ENCODE assay signal across 17 cellular contexts in the genomic region with DNA sequence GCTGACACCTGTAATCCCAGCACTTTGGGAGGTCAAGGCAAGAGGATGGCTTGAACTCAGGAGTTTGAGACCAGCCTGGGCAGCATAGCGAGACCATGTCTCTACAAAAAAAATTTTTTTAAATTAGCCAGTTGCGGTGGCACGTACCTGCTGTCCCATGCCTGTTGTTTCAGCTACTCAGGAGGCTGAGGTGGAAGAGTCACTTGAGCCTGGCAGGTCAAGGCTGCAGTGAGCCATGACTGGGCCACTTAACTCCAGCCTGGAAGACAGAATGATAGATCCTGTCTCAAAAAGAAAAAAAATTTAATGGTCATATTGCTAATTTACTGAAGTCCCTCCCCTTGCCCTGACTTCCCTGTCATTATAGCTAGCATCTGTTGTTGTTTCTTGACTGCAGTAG.
DNase-seq lines count a peak whose midpoint lies in the region; ATAC-seq and TF ChIP-seq lines count a peak whose summit lies in the region.
"Had no signal": no experiment of that assay in that cellular context is flagged by ENCODE, and none has a peak within 500 bp of the region (broad histone marks: within the 10 kb centered on the region; RNA-seq: fewer than 3 reads in every experiment).

No MANE protein-coding gene starts in this region.

- peaks cover 63% of the 10 kb centered on the region for H3K36me3 Mint-ChIP-seq in nephron (ENCODE audit: low read depth)
- H3K36me3 Mint-ChIP-seq: CD4-positive, alpha-beta memory T cell had no signal

- no peaks in the 10 kb centered on the region for H3K9me3 Mint-ChIP-seq in nephron
- H3K9me3 Mint-ChIP-seq: GM23338, H9 had no signal

- WGBS in thyroid gland, 2 donors, result 49% methylated on average over 3 of the region's 3 CpGs
- 65 to 97% (median 87%) methylated on average over 3 of the region's 3 CpGs for WGBS in heart left ventricle, 4 donors

- intact Hi-C loops in thyroid gland (cut with DNase I) (no loop called here), heart left ventricle (cut with DNase I) (no loop called here)

- TF ChIP-seq CTCF in nephron (IDR thresholded peaks at IDR 0.05; ENCODE audit: unreplicated experiment in 3 of 3), result no peak
- TF ChIP-seq CTCF in thyroid gland (IDR thresholded peaks at IDR 0.05), result no peak
- TF ChIP-seq CTCF in heart left ventricle (IDR thresholded peaks at IDR 0.05), result no peak

- no peaks in the 10 kb centered on the region for H3K27me3 ChIP-seq in thyroid gland
- no peaks in the 10 kb centered on the region for H3K27me3 ChIP-seq in heart left ventricle

- peaks cover 0 to 6% of the 10 kb centered on the region in 2 donors for H3K4me1 ChIP-seq in thyroid gland
- H3K4me1 ChIP-seq in heart left ventricle, result no peaks in the 10 kb centered on the region

- peaks cover 11% of the 10 kb centered on the region for H3K4me1 Mint-ChIP-seq in nephron
- H3K4me1 Mint-ChIP-seq: CD4-positive, alpha-beta memory T cell had no signal

- H3K27ac ChIP-seq in thyroid gland (peak overlapping the region in 1 of 3 donors; percentile 23), caudate nucleus (ENCODE audit: low read depth, low read length) (no peak overlapping the region), heart left ventricle (no peak overlapping the region)

- no peaks in the 10 kb centered on the region for H3K27me3 Mint-ChIP-seq in nephron (ENCODE audit: low read depth)
- H3K27me3 Mint-ChIP-seq: CD4-positive, alpha-beta memory T cell had no signal

- DNase-seq in NCI-H510A treated with DMSO at 0.1 percent for 48 hours (lab: John Stamatoyannopoulos, UW), result peak; percentile 58
- no peak for DNase-seq in NCI-H510A (lab: John Stamatoyannopoulos, UW)
- DNase-seq in NCI-H69 (lab: John Stamatoyannopoulos, UW), result peak; percentile 96
- peak; percentile 74 to 77 for DNase-seq in thyroid gland
- DNase-seq in caudate nucleus (lab: John Stamatoyannopoulos, UW), result no peak
- DNase-seq in heart left ventricle, result no peak
- DNase-seq in kidney tubule cell (ENCODE audit: low spot score), result no peak
- DNase-seq: C1 segment of cervical spinal cord; Calu3; CD4-positive, alpha-beta memory T cell; DMS79; EL; GDM1; H9 had no signal

- H3K4me3 Mint-ChIP-seq in nephron, result no peak overlapping the region
- H3K4me3 Mint-ChIP-seq: CD4-positive, alpha-beta memory T cell; GM23338; H9 had no signal

- H3K36me3 ChIP-seq in thyroid gland (no peaks in the 10 kb centered on the region), heart left ventricle (no peaks in the 10 kb centered on the region)

- H3K9me3 ChIP-seq in thyroid gland (no peaks in the 10 kb centered on the region), heart left ventricle (no peaks in the 10 kb centered on the region)

- TF ChIP-seq POLR2A in thyroid gland (IDR thresholded peaks at IDR 0.05), result no peak
- no peak for TF ChIP-seq POLR2A in heart left ventricle (IDR thresholded peaks at IDR 0.05)

- H3K4me3 ChIP-seq in thyroid gland (replicated peaks in 1 of 3) (no peak overlapping the region), heart left ventricle (no peak overlapping the region)
- H3K4me3 ChIP-seq: GM23338 had no signal

- H3K27ac Mint-ChIP-seq in nephron, result peak overlapping the region in 2 of 3 experiments; percentile 13 to 64
- H3K27ac Mint-ChIP-seq: CD4-positive, alpha-beta memory T cell; GM23338 had no signal

- ATAC-seq in heart left ventricle, result no peak
- ATAC-seq: GM23338, HCT116 had no signal

Comparison
In these comparisons a context has a peak if more than half of its experiments do, and no peak if none do; other contexts are left out.
1. DNase-seq: peak in NCI-H510A treated with DMSO at 0.1 percent for 48 hours (single experiment), NCI-H69 (single experiment) and thyroid gland (2 of 2); none in NCI-H510A (single experiment), caudate nucleus (0 of 61), heart left ventricle (0 of 5) and kidney tubule cell (single experiment).